Comparison of ENCODE assay signal across 13 cellular contexts in genomic region chr20:18916886-18917785, GRCh38.
"Had no signal": no experiment of that assay in that cellular context is flagged by ENCODE, and none has a peak within 500 bp of the region (broad histone marks: within the 10 kb centered on the region; RNA-seq: fewer than 3 reads in every experiment).

No MANE protein-coding gene starts in this region.

- H3K27ac Mint-ChIP-seq: activated CD8-positive, alpha-beta memory T cell treated with anti-CD3 and anti-CD28 coated beads, Interleukin-2, amount 10 ng/mL, durations not matched to agents 7 days and 5 days; activated naive CD4-positive, alpha-beta T cell treated with anti-CD3 and anti-CD28 coated beads, Interleukin-2, amount 50 U/mL, for 72 hours; activated T-cell treated with anti-CD3 and anti-CD28 coated beads, Interleukin-2, amount 50 U/mL, for 24 hours; immature natural killer cell had no signal

- H3K36me3 Mint-ChIP-seq: activated CD8-positive, alpha-beta memory T cell treated with anti-CD3 and anti-CD28 coated beads, Interleukin-2, amount 10 ng/mL, durations not matched to agents 7 days and 5 days; activated naive CD4-positive, alpha-beta T cell treated with anti-CD3 and anti-CD28 coated beads, Interleukin-2, amount 50 U/mL, for 72 hours had no signal

- H3K4me1 ChIP-seq: foreskin keratinocyte, pancreas, tibial nerve had no signal

- ATAC-seq: activated CD8-positive, alpha-beta memory T cell treated with anti-CD3 and anti-CD28 coated beads, Interleukin-2, amount 10 ng/mL, durations not matched to agents 7 days and 5 days; foreskin keratinocyte; left cardiac atrium; pancreas had no signal

- H3K36me3 ChIP-seq: pancreas, tibial nerve had no signal

- H3K4me3 Mint-ChIP-seq: activated CD8-positive, alpha-beta memory T cell treated with anti-CD3 and anti-CD28 coated beads, Interleukin-2, amount 10 ng/mL, durations not matched to agents 7 days and 5 days; activated T-cell treated with anti-CD3 and anti-CD28 coated beads, Interleukin-2, amount 50 U/mL, for 24 hours; immature natural killer cell had no signal

- H3K9me3 Mint-ChIP-seq: activated naive CD4-positive, alpha-beta T cell treated with anti-CD3 and anti-CD28 coated beads, Interleukin-2, amount 50 U/mL, for 72 hours; activated T-cell treated with anti-CD3 and anti-CD28 coated beads, Interleukin-2, amount 50 U/mL, for 24 hours; immature natural killer cell had no signal

- DNase-seq: activated CD4-positive, alpha-beta T cell treated with anti-CD3 and anti-CD28 coated beads for 1 hour; activated CD4-positive, alpha-beta T cell treated with anti-CD3 and anti-CD28 coated beads, Interleukin-2, amount 50 U/mL, for 48 hours; activated CD8-positive, alpha-beta memory T cell treated with anti-CD3 and anti-CD28 coated beads, Interleukin-2, amount 10 ng/mL, durations not matched to agents 7 days and 5 days; activated effector memory CD4-positive, alpha-beta T cell treated with anti-CD3 and anti-CD28 coated beads, Interleukin-2, amount 50 U/mL, for 16 hours; activated T-cell treated with anti-CD3 and anti-CD28 coated beads, Interleukin-2, amount 50 U/mL, for 24 hours; foreskin keratinocyte; immature natural killer cell; left cardiac atrium; pancreas; stimulated activated CD4-positive, alpha-beta T cell treated with anti-CD3 and anti-CD28 coated beads, Interleukin-15, amount 100 ng/mL, for 24 hours; T-helper 9 cell had no signal

- H3K4me3 ChIP-seq: pancreas, tibial nerve had no signal

- H3K9me3 ChIP-seq: pancreas, tibial nerve had no signal

- H3K4me1 Mint-ChIP-seq: activated CD8-positive, alpha-beta memory T cell treated with anti-CD3 and anti-CD28 coated beads, Interleukin-2, amount 10 ng/mL, durations not matched to agents 7 days and 5 days; immature natural killer cell had no signal

- H3K27ac ChIP-seq: foreskin keratinocyte, pancreas, tibial nerve had no signal

- H3K27me3 ChIP-seq: foreskin keratinocyte, pancreas, tibial nerve had no signal
